In genomic region chr12:26768611-26769603, GRCh38 we compare ENCODE assay signal across 9 cellular contexts.
DNase-seq lines count a peak whose midpoint lies in the region; ATAC-seq, FAIRE-seq and TF ChIP-seq lines count a peak whose summit lies in the region.
"Had no signal": no experiment of that assay in that cellular context is flagged by ENCODE, and none has a peak within 500 bp of the region (broad histone marks: within the 10 kb centered on the region; RNA-seq: fewer than 3 reads in every experiment).

No MANE protein-coding gene starts in this region.

- no peak for TF ChIP-seq CTCF in Peyer's patch (IDR thresholded peaks at IDR 0.05)

- H3K4me1 ChIP-seq in thymus (ENCODE audit: control insufficient read depth, insufficient read depth, low read length) (peaks cover 18% of the 10 kb centered on the region), Peyer's patch (peaks cover 0 to 17% (median 0%) of the 10 kb centered on the region in 4 donors)

- ATAC-seq in HG02943 (IDR thresholded peaks at IDR 0.05; ENCODE audit: low read depth, unreplicated experiment): peak; percentile 74

- H3K27ac ChIP-seq in thymus (ENCODE audit: low read depth): peak overlapping the region; percentile 84
- H3K27ac ChIP-seq in Peyer's patch: no peak overlapping the region
- H3K27ac ChIP-seq: adrenal gland had no signal

- H3K9me3 ChIP-seq in thymus (ENCODE audit: control insufficient read depth) (no peaks in the 10 kb centered on the region), Peyer's patch (no peaks in the 10 kb centered on the region)
- H3K9me3 ChIP-seq: adrenal gland had no signal

- DNase-seq in NCI-H345 (lab: John Stamatoyannopoulos, UW) (peak; percentile 20), NCI-H345 treated with DMSO at 0.1 percent for 48 hours (lab: John Stamatoyannopoulos, UW; ENCODE audit: unreplicated experiment) (no peak), NCI-H748 treated with DMSO at 0.1 percent for 48 hours (lab: John Stamatoyannopoulos, UW) (peak; percentile 38), epidermal melanocyte (ENCODE audit: insufficient read length, low spot score) (no peak), Peyer's patch (no peak), frontal cortex (ENCODE audit: low spot score in 2 of 2) (no peak)
- DNase-seq: adrenal gland had no signal

- 8% methylated on average over 1 of the region's 1 CpG for WGBS in thymus

- peak overlapping the region; percentile 18 for H3K4me3 ChIP-seq in thymus (ENCODE audit: low read length)
- H3K4me3 ChIP-seq in Peyer's patch: no peak overlapping the region
- H3K4me3 ChIP-seq: adrenal gland had no signal

- TF ChIP-seq POLR2A in Peyer's patch (IDR thresholded peaks at IDR 0.05): no peak

- FAIRE-seq in frontal cortex (lab: Jason Lieb, UNC): no peak

- H3K36me3 ChIP-seq in thymus (ENCODE audit: control insufficient read depth, insufficient read depth) (no peaks in the 10 kb centered on the region), Peyer's patch (no peaks in the 10 kb centered on the region)
- H3K36me3 ChIP-seq: adrenal gland had no signal

- no peaks in the 10 kb centered on the region for H3K27me3 ChIP-seq in thymus (ENCODE audit: control insufficient read depth, insufficient read depth)
- H3K27me3 ChIP-seq in Peyer's patch: no peaks in the 10 kb centered on the region
- H3K27me3 ChIP-seq: adrenal gland had no signal

Comparison
In these comparisons a context has a peak if more than half of its experiments do, and no peak if none do; other contexts are left out.
1. DNase-seq: peak in NCI-H345 (single experiment) and NCI-H748 treated with DMSO at 0.1 percent for 48 hours (single experiment); none in NCI-H345 treated with DMSO at 0.1 percent for 48 hours (single experiment), epidermal melanocyte (single experiment), Peyer's patch (0 of 3) and frontal cortex (0 of 2).